In the genomic region with DNA sequence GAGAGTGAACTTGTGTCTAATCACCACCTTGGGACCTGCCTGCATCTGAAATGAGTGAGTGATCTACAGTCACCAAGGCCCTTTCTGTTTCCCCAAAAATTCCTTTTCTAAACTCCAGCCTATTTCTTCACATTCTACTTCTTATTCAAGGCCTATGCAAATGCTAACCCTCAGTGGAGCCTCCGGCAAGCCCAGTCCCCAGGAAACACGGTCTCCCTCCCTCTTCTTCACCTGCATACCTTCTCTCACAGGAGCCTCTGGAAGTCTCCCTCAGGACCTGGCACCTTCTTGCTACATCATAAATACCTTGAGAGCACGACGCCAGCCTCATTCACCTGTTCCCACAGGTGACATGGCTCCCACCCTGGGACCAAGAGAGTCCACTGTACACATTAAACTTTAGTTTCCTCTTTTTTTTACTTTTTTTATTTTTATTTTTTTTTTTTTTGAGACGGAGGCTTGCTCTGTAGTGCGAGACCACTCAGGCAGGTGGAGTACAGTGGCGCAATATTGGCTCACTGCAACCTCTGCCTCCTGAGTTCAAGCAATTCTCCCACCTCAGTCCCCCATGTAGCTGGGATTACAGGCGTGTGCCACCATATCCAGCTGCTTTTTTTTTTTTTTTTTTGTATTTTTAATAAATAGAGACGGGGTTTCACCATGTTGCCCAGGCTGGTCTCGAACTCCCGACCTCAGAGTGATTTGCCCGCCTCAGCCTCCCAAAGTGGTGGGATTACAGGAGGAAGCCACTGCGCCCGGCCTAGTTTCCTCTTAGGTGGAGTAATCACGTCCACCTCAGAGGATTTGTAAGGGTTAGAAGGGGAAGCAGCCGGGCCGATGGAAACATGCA, we compare ENCODE assay signal across 12 cellular contexts.
DNase-seq lines count a peak whose midpoint lies in the region; ATAC-seq and TF ChIP-seq lines count a peak whose summit lies in the region.
"Had no signal": no experiment of that assay in that cellular context is flagged by ENCODE, and none has a peak within 500 bp of the region (broad histone marks: within the 10 kb centered on the region; RNA-seq: fewer than 3 reads in every experiment).

No MANE protein-coding gene starts in this region.

- H3K9me3 ChIP-seq in HUES48 (ENCODE audit: control insufficient read depth, insufficient read depth, low read length) (no peaks in the 10 kb centered on the region), HAP-1 (no peaks in the 10 kb centered on the region)

- H3K27me3 Mint-ChIP-seq in CD14-positive monocyte (ENCODE audit: low read depth in 3 of 3): no peaks in the 10 kb centered on the region
- H3K27me3 Mint-ChIP-seq in effector memory CD8-positive, alpha-beta T cell: no peaks in the 10 kb centered on the region
- no peaks in the 10 kb centered on the region for H3K27me3 Mint-ChIP-seq in naive thymus-derived CD8-positive, alpha-beta T cell

- H3K4me3 ChIP-seq in HUES48 (ENCODE audit: low read depth, low read length) (no peak overlapping the region), HAP-1 (no peak overlapping the region)

- H3K9ac ChIP-seq in HUES48 (ENCODE audit: low read depth, low read length): no peak overlapping the region

- in situ Hi-C loops in HAP-1 (cut with MboI; ENCODE audit: low sequenced_read_pairs): no loop called here

- H3K27me3 ChIP-seq in HUES48 (ENCODE audit: control insufficient read depth, insufficient read depth, low read length) (no peaks in the 10 kb centered on the region), HAP-1 (ENCODE audit: low read depth) (no peaks in the 10 kb centered on the region)
- H3K27me3 ChIP-seq: foreskin keratinocyte had no signal

- H3K27ac ChIP-seq in HUES48 (ENCODE audit: low read depth, low read length): peak overlapping the region; percentile 40
- H3K27ac ChIP-seq: foreskin keratinocyte had no signal

- H3K27ac Mint-ChIP-seq in CD14-positive monocyte: peak overlapping the region; percentile 3 to 73 (median 48)
- peak overlapping the region; percentile 12 to 36 for H3K27ac Mint-ChIP-seq in effector memory CD8-positive, alpha-beta T cell
- H3K27ac Mint-ChIP-seq in naive thymus-derived CD8-positive, alpha-beta T cell: peak overlapping the region; percentile 32 to 87 (median 64)

- TF ChIP-seq CTCF in CD14-positive monocyte (IDR thresholded peaks at IDR 0.05): no peak

- DNase-seq in CD14-positive monocyte (ENCODE audit: low spot score): no peak
- DNase-seq in effector memory CD8-positive, alpha-beta T cell: no peak
- DNase-seq in naive thymus-derived CD8-positive, alpha-beta T cell: no peak
- no peak for DNase-seq in HAP-1 (ENCODE audit: low spot score in 2 of 2)
- DNase-seq in activated CD4-positive, CD25-positive, alpha-beta regulatory T cell treated with anti-CD3 and anti-CD28 coated beads, Interleukin-2, amount 50 U/mL, for 72 hours: no peak
- DNase-seq in NCI-H2081 treated with DMSO at 0.1 percent for 48 hours (lab: John Stamatoyannopoulos, UW): no peak
- DNase-seq: activated CD4-positive, alpha-beta T cell treated with anti-CD3 and anti-CD28 coated beads, Interleukin-2, amount 50 U/mL, for 4 hours; nucleus accumbens had no signal

- no peak for ATAC-seq in effector memory CD8-positive, alpha-beta T cell (replicated peaks)
- no peak for ATAC-seq in naive thymus-derived CD8-positive, alpha-beta T cell
- no peak for ATAC-seq in HG02885 (IDR thresholded peaks at IDR 0.05; ENCODE audit: poor library complexity, unreplicated experiment)
- ATAC-seq: activated naive CD4-positive, alpha-beta T cell treated with anti-CD3 and anti-CD28 coated beads, Interleukin-2, amount 50 U/mL, for 72 hours; foreskin keratinocyte had no signal

- H3K36me3 Mint-ChIP-seq in CD14-positive monocyte: peaks cover 11 to 57% of the 10 kb centered on the region in 2 donors
- H3K36me3 Mint-ChIP-seq in effector memory CD8-positive, alpha-beta T cell (ENCODE audit: insufficient read depth): peaks cover 44% of the 10 kb centered on the region
- H3K36me3 Mint-ChIP-seq in naive thymus-derived CD8-positive, alpha-beta T cell: peaks cover 4 to 24% (median 7%) of the 10 kb centered on the region in 3 donors

- H3K9me3 Mint-ChIP-seq in CD14-positive monocyte: no peaks in the 10 kb centered on the region
- peaks cover 0 to 8% of the 10 kb centered on the region in 2 donors for H3K9me3 Mint-ChIP-seq in effector memory CD8-positive, alpha-beta T cell
- H3K9me3 Mint-ChIP-seq in naive thymus-derived CD8-positive, alpha-beta T cell: peaks cover 0 to 9% (median 0%) of the 10 kb centered on the region in 9 donors
- H3K9me3 Mint-ChIP-seq: activated naive CD4-positive, alpha-beta T cell treated with anti-CD3 and anti-CD28 coated beads, Interleukin-2, amount 50 U/mL, for 72 hours had no signal

- peaks cover 31% of the 10 kb centered on the region for H3K4me1 Mint-ChIP-seq in CD14-positive monocyte
- H3K4me1 Mint-ChIP-seq in effector memory CD8-positive, alpha-beta T cell (ENCODE audit: low read depth in 2 of 2): peaks cover 46 to 50% of the 10 kb centered on the region in 2 donors
- peaks cover 28 to 85% (median 76%) of the 10 kb centered on the region in 4 donors for H3K4me1 Mint-ChIP-seq in naive thymus-derived CD8-positive, alpha-beta T cell

- H3K36me3 ChIP-seq in HUES48 (ENCODE audit: control insufficient read depth, insufficient read depth, low read length): no peaks in the 10 kb centered on the region
- peaks cover 25% of the 10 kb centered on the region for H3K36me3 ChIP-seq in HAP-1 (replicated peaks)

- no peak overlapping the region for H3K4me3 Mint-ChIP-seq in CD14-positive monocyte
- peak overlapping the region in 1 of 2 donors; percentile 2 for H3K4me3 Mint-ChIP-seq in effector memory CD8-positive, alpha-beta T cell
- H3K4me3 Mint-ChIP-seq in naive thymus-derived CD8-positive, alpha-beta T cell: peak overlapping the region in 4 of 10 donors; percentile 15 to 64 (median 37)

- intact Hi-C loops in CD14-positive monocyte (cut with micrococcal nuclease): no loop called here

- POLR2A ChIA-PET in naive thymus-derived CD8-positive, alpha-beta T cell (lab: Charles Lee): interaction anchor here (0.6 kb wide), 3 partner anchors 27 to 136 kb away, joined by 3 to 4 read pairs (median 3); no protein-coding TSS in a partner anchor

- H3K4me1 ChIP-seq in HUES48 (ENCODE audit: control insufficient read depth, insufficient read depth, low read length) (peaks cover 48% of the 10 kb centered on the region), HAP-1 (peaks cover 4% of the 10 kb centered on the region; the same call in 1 of the 2 replicates)
